Comparison of ENCODE assay signal across 1 cellular context in genomic region chr2:236162804-236163482, GRCh38.
TF ChIP-seq lines count a peak whose summit lies in the region.

No MANE protein-coding gene starts in this region.

TF ChIP-seq in H1, 55 proteins besides CTCF, POLR2A, EP300 and RAD21:
- no peak for TF ChIP-seq SP4 (IDR thresholded peaks at IDR 0.05; ENCODE audit: low read length)
- TF ChIP-seq SIN3A (conservative IDR thresholded peaks at IDR 0.05 in 1 of 2, IDR thresholded peaks at IDR 0.05 in 1 of 2; ENCODE audit: low read depth in 1 of 2, low read length in 2 of 2): no peak
- 0 out of 2 replicates have a peak, but pooled peaks have one; percentile 38 for TF ChIP-seq CBX8 (IDR thresholded peaks at IDR 0.05; ENCODE audit: borderline replicate concordance, low read depth, low read length)
- TF ChIP-seq BACH1 (IDR thresholded peaks at IDR 0.05; ENCODE audit: low read length): no peak
- no peak for TF ChIP-seq BRCA1 (IDR thresholded peaks at IDR 0.05; ENCODE audit: low read depth, low read length)
- TF ChIP-seq, protein P1, sequence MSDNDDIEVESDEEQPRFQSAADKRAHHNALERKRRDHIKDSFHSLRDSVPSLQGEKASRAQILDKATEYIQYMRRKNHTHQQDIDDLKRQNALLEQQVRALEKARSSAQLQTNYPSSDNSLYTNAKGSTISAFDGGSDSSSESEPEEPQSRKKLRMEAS (IDR thresholded peaks at IDR 0.05): peak; percentile 75
- 0 out of 2 replicates have a peak, but pooled peaks have one; percentile 37 for TF ChIP-seq YY1 (IDR thresholded peaks at IDR 0.05; ENCODE audit: low read depth, low read length)
- TF ChIP-seq, protein P2, sequence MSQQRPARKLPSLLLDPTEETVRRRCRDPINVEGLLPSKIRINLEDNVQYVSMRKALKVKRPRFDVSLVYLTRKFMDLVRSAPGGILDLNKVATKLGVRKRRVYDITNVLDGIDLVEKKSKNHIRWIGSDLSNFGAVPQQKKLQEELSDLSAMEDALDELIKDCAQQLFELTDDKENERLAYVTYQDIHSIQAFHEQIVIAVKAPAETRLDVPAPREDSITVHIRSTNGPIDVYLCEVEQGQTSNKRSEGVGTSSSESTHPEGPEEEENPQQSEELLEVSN (IDR thresholded peaks at IDR 0.05): peak; percentile 76
